ENCODE assay signal across 12 cellular contexts in genomic region chr4:105978684-105979296, GRCh38.
A peak's percentile ranks its signal among the peaks of the same experiment; 100 is the strongest.
DNase-seq lines count a peak whose midpoint lies in the region; ATAC-seq lines count a peak whose summit lies in the region.
"Had no signal": no experiment of that assay in that cellular context is flagged by ENCODE, and none has a peak within 500 bp of the region (broad histone marks: within the 10 kb centered on the region; RNA-seq: fewer than 3 reads in every experiment).

No MANE protein-coding gene starts in this region.

- peak; percentile 67 for DNase-seq in AG08395 (ENCODE audit: low spot score)
- peak; percentile 92 for DNase-seq in LHCN-M2 (ENCODE audit: low read depth)
- DNase-seq in dedifferentiated amniotic fluid mesenchymal stem cell (ENCODE audit: extremely low spot score) = peak; percentile 41
- DNase-seq in left kidney (ENCODE audit: low read depth, low spot score) = peak; percentile 69
- no peak for DNase-seq in CD1c-positive myeloid dendritic cell (ENCODE audit: extremely low spot score)
- DNase-seq: activated CD4-positive, alpha-beta T cell treated with anti-CD3 and anti-CD28 coated beads for 4 hours; activated effector memory CD4-positive, alpha-beta T cell treated with Interleukin-2 at 50 U/mL for 16 hours; NCI-H524; stimulated activated CD4-positive, alpha-beta T cell treated with anti-CD3 and anti-CD28 coated beads, Interleukin-4, amount 100 ng/mL, for 4 hours had no signal

- ATAC-seq in HG03095 (IDR thresholded peaks at IDR 0.05; ENCODE audit: unreplicated experiment) = no peak
- ATAC-seq in HG02571 (IDR thresholded peaks at IDR 0.05; ENCODE audit: unreplicated experiment) = no peak
- ATAC-seq in HG02678 (IDR thresholded peaks at IDR 0.05; ENCODE audit: unreplicated experiment) = no peak
